ENCODE assay signal across 19 cellular contexts in the genomic region with DNA sequence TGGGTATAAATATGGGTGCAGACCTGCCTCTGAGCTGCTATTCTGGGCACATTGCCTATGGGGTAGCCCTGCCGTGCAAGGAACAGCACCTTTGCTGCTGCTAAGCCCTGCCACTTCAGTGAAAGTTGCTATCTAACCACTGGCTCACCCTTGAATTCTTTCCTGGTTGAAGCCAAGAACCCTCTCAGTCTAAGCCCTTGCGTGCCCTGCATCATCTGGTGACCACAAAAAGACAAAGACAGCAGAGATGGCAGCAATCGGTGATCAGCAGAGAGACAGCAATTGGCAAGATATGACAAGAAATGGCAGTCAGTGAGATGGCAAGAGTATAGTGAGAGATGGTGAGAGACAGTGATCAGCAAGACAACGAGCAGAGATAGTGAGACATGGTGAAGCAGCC.
"Had no signal": no experiment of that assay in that cellular context is flagged by ENCODE, and none has a peak within 500 bp of the region (broad histone marks: within the 10 kb centered on the region; RNA-seq: fewer than 3 reads in every experiment).

No MANE protein-coding gene starts in this region.

- H3K9me3 Mint-ChIP-seq: central memory CD8-positive, alpha-beta T cell; effector memory CD8-positive, alpha-beta T cell; neural crest cell; stimulated activated memory B cell treated with anti-CD40 and anti-IgM and Interleukin-4, amounts not matched to agents 10 μg/mL and 1 μg/mL and 100 μg/mL, for 72 hours had no signal

- ATAC-seq: effector memory CD8-positive, alpha-beta T cell; gastrocnemius medialis; left lung; naive thymus-derived CD8-positive, alpha-beta T cell; pancreas; stimulated activated memory B cell treated with anti-CD40 and anti-IgM and Interleukin-4, amounts not matched to agents 10 μg/mL and 1 μg/mL and 100 μg/mL, for 72 hours; stimulated activated naive CD8-positive, alpha-beta T cell treated with anti-CD3 and anti-CD28 coated beads, Interleukin-15, Interleukin-2, amounts not matched to agents 100 U/mL and 50 U/mL, for 24 hours had no signal

- H3K27ac Mint-ChIP-seq: effector memory CD8-positive, alpha-beta T cell; naive thymus-derived CD8-positive, alpha-beta T cell; stimulated activated memory B cell treated with anti-CD40 and anti-IgM and Interleukin-4, amounts not matched to agents 10 μg/mL and 1 μg/mL and 100 μg/mL, for 72 hours had no signal

- H3K4me1 Mint-ChIP-seq: central memory CD8-positive, alpha-beta T cell; naive thymus-derived CD8-positive, alpha-beta T cell; neural crest cell; stimulated activated memory B cell treated with anti-CD40 and anti-IgM and Interleukin-4, amounts not matched to agents 10 μg/mL and 1 μg/mL and 100 μg/mL, for 72 hours had no signal

- H3K36me3 Mint-ChIP-seq: naive thymus-derived CD8-positive, alpha-beta T cell; stimulated activated memory B cell treated with anti-CD40 and anti-IgM and Interleukin-4, amounts not matched to agents 10 μg/mL and 1 μg/mL and 100 μg/mL, for 72 hours had no signal

- H3K4me3 Mint-ChIP-seq: central memory CD8-positive, alpha-beta T cell; effector memory CD8-positive, alpha-beta T cell; naive thymus-derived CD8-positive, alpha-beta T cell; neural crest cell; stimulated activated memory B cell treated with anti-CD40 and anti-IgM and Interleukin-4, amounts not matched to agents 10 μg/mL and 1 μg/mL and 100 μg/mL, for 72 hours had no signal

- DNase-seq: dermis blood vessel endothelial cell; effector memory CD8-positive, alpha-beta T cell; foreskin fibroblast; gastrocnemius medialis; kidney; left lung; mammary epithelial cell; sigmoid colon; stimulated activated CD4-positive, alpha-beta T cell treated with anti-CD3 and anti-CD28 coated beads, Interleukin-2, amount 100 ng/mL, for 24 hours; stimulated activated CD4-positive, alpha-beta T cell treated with anti-CD3 and anti-CD28 coated beads, Interleukin-4, amount 100 ng/mL, for 24 hours; stimulated activated naive CD8-positive, alpha-beta T cell treated with anti-CD3 and anti-CD28 coated beads, Interleukin-15, Interleukin-2, amounts not matched to agents 100 U/mL and 50 U/mL, for 24 hours; substantia nigra; testis; upper lobe of left lung had no signal
